Comparison of ENCODE assay signal across 1 cellular context in genomic region chr7:122695816-122696215, GRCh38.
TF ChIP-seq lines count a peak whose summit lies in the region.

No MANE protein-coding gene starts in this region.

TF ChIP-seq in HepG2, 621 proteins besides CTCF, POLR2A, EP300 and RAD21 (continued from another document and continues in another):
- peak; percentile 9; the same call in 1 of the 2 replicates for TF ChIP-seq TFAP4 (IDR thresholded peaks at IDR 0.05; ENCODE audit: borderline replicate concordance, low read depth)
- no peak for TF ChIP-seq KDM5B (CRISPR knock-in tag; IDR thresholded peaks at IDR 0.05; ENCODE audit: borderline replicate concordance)
- no peak for TF ChIP-seq LRRFIP1 (CRISPR knock-in tag; conservative IDR thresholded peaks at IDR 0.05)
- no peak for TF ChIP-seq ZNF34 (CRISPR knock-in tag; IDR thresholded peaks at IDR 0.05; ENCODE audit: borderline replicate concordance)
- 0 out of 2 replicates have a peak, but pooled peaks have one; percentile 57 for TF ChIP-seq ZNF775 (CRISPR knock-in tag; IDR thresholded peaks at IDR 0.05; ENCODE audit: borderline replicate concordance)
- TF ChIP-seq THAP11 (CRISPR knock-in tag; IDR thresholded peaks at IDR 0.05) = 0 out of 2 replicates have a peak, but pooled peaks have one; percentile 9
- TF ChIP-seq SIX4 (CRISPR knock-in tag; IDR thresholded peaks at IDR 0.05) = no peak
- no peak for TF ChIP-seq ZNF142 (CRISPR knock-in tag; IDR thresholded peaks at IDR 0.05)
- no peak for TF ChIP-seq RBM39 (IDR thresholded peaks at IDR 0.05; ENCODE audit: low read depth, low read length, poor library complexity, severe bottlenecking)
- no peak for TF ChIP-seq ZNF558 (CRISPR knock-in tag; IDR thresholded peaks at IDR 0.05; ENCODE audit: borderline replicate concordance)
- TF ChIP-seq ZNF281 (CRISPR knock-in tag; IDR thresholded peaks at IDR 0.05; ENCODE audit: borderline replicate concordance) = peak; percentile 87
- no peak for TF ChIP-seq NCOA5 (CRISPR knock-in tag; IDR thresholded peaks at IDR 0.05)
- no peak for TF ChIP-seq EZH2 (conservative IDR thresholded peaks at IDR 0.05; ENCODE audit: low read depth, low read length)
- TF ChIP-seq ZNF598 (CRISPR knock-in tag; IDR thresholded peaks at IDR 0.05; ENCODE audit: borderline replicate concordance) = no peak
- TF ChIP-seq ATF7 (IDR thresholded peaks at IDR 0.05) = 0 out of 2 replicates have a peak, but pooled peaks have one; percentile 6
- TF ChIP-seq ATF7 (CRISPR knock-in tag; IDR thresholded peaks at IDR 0.05) = no peak
- TF ChIP-seq DPF2 (CRISPR knock-in tag; IDR thresholded peaks at IDR 0.05; ENCODE audit: borderline replicate concordance, low read depth) = no peak; the same call in 1 of the 2 replicates
- no peak for TF ChIP-seq ZNF446 (CRISPR knock-in tag; IDR thresholded peaks at IDR 0.05)
- TF ChIP-seq ZFP62 (CRISPR knock-in tag; IDR thresholded peaks at IDR 0.05) = no peak
- 0 out of 2 replicates have a peak, but pooled peaks have one; percentile 31 for TF ChIP-seq NCOA2 (CRISPR knock-in tag; IDR thresholded peaks at IDR 0.05)
- TF ChIP-seq NR2F2 (IDR thresholded peaks at IDR 0.05; ENCODE audit: borderline replicate concordance, low read depth) = peak; percentile 54; the same call in 1 of the 2 replicates
- no peak for TF ChIP-seq SMARCE1 (IDR thresholded peaks at IDR 0.05; ENCODE audit: borderline replicate concordance)
- no peak for TF ChIP-seq CAMTA2 (CRISPR knock-in tag; IDR thresholded peaks at IDR 0.05; ENCODE audit: borderline replicate concordance)
- no peak for TF ChIP-seq ZNF383 (CRISPR knock-in tag; IDR thresholded peaks at IDR 0.05; ENCODE audit: borderline replicate concordance)
- TF ChIP-seq BRF2 (CRISPR knock-in tag; IDR thresholded peaks at IDR 0.05) = no peak
- TF ChIP-seq NR2F1 (CRISPR knock-in tag; IDR thresholded peaks at IDR 0.05) = peak in 1 of 2 experiments; percentile 44; a peak in 2 of 4 replicates
- no peak for TF ChIP-seq MLLT10 (CRISPR knock-in tag; IDR thresholded peaks at IDR 0.05)
- TF ChIP-seq ZNF670 (CRISPR knock-in tag; IDR thresholded peaks at IDR 0.05; ENCODE audit: borderline replicate concordance) = no peak
- TF ChIP-seq BCL6 (CRISPR knock-in tag; IDR thresholded peaks at IDR 0.05) = peak; percentile 97
- TF ChIP-seq HOMEZ (CRISPR knock-in tag; IDR thresholded peaks at IDR 0.05; ENCODE audit: low read depth) = peak; percentile 85
- peak; percentile 67 for TF ChIP-seq RARA (CRISPR knock-in tag; IDR thresholded peaks at IDR 0.05)
- no peak for TF ChIP-seq GMEB2 (CRISPR knock-in tag; IDR thresholded peaks at IDR 0.05; ENCODE audit: low read depth)
- TF ChIP-seq NCOR1 (IDR thresholded peaks at IDR 0.05; ENCODE audit: borderline replicate concordance, low read length) = peak; percentile 67; the same call in 1 of the 2 replicates
- TF ChIP-seq STAT5B (CRISPR knock-in tag; IDR thresholded peaks at IDR 0.05) = no peak
- peak; percentile 49; the same call in 1 of the 2 replicates for TF ChIP-seq ZNF12 (CRISPR knock-in tag; IDR thresholded peaks at IDR 0.05)
- TF ChIP-seq ZNF552 (CRISPR knock-in tag; IDR thresholded peaks at IDR 0.05; ENCODE audit: borderline replicate concordance) = no peak
- no peak for TF ChIP-seq MTA1 (CRISPR knock-in tag; IDR thresholded peaks at IDR 0.05; ENCODE audit: borderline replicate concordance)
- no peak for TF ChIP-seq ZKSCAN5 (CRISPR knock-in tag; IDR thresholded peaks at IDR 0.05)
- TF ChIP-seq MAZ (IDR thresholded peaks at IDR 0.05; ENCODE audit: borderline replicate concordance, low read depth, low read length) = no peak
- no peak for TF ChIP-seq MAZ (CRISPR knock-in tag; IDR thresholded peaks at IDR 0.05; ENCODE audit: low read depth)
- no peak for TF ChIP-seq KDM6A (CRISPR knock-in tag; IDR thresholded peaks at IDR 0.05; ENCODE audit: low read depth)
- TF ChIP-seq IRF2 (CRISPR knock-in tag; IDR thresholded peaks at IDR 0.05) = no peak
- no peak for TF ChIP-seq PITX1 (CRISPR knock-in tag; IDR thresholded peaks at IDR 0.05)
- TF ChIP-seq HMG20B (CRISPR knock-in tag; conservative IDR thresholded peaks at IDR 0.05) = no peak
- TF ChIP-seq MNT (IDR thresholded peaks at IDR 0.05) = no peak
- no peak for TF ChIP-seq CENPX (CRISPR knock-in tag; IDR thresholded peaks at IDR 0.05)
